ENCODE assay signal across 8 cellular contexts in the genomic region with DNA sequence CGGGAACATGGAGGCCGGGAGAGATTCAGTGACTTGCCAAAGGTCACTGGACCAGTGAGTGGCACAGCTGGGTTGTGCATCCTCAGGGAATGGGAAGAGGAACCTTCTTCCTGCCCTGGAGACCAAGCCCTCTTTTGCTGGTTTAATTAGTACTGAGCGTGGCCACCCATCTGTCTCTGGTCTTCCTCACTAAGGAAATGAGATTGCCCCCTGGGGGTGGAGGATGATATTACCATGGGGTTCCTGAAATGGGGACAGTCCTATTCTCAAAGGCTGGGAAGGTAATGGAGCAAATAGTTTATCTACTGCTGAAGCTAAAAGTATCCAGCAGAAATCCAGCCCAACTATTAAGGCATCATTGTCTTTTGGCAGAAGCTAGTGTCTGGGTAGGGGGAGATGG.
A peak's percentile ranks its signal among the peaks of the same experiment; 100 is the strongest.
DNase-seq lines count a peak whose midpoint lies in the region; ATAC-seq and TF ChIP-seq lines count a peak whose summit lies in the region.

No MANE protein-coding gene starts in this region.

- no peak overlapping the region for H3K27ac Mint-ChIP-seq in activated naive CD4-positive, alpha-beta T cell treated with anti-CD3 and anti-CD28 coated beads, Interleukin-2, amount 10 ng/mL, durations not matched to agents 7 days and 5 days

- no peak overlapping the region for H3K4me3 ChIP-seq in AG10803 (ENCODE audit: low read length)

- in situ Hi-C loops in SK-MEL-5 (cut with HindIII; ENCODE audit: low pct_unique_long_range_greater_than_20kb, low sequenced_read_pairs): no loop called here

- H3K36me3 Mint-ChIP-seq in activated naive CD4-positive, alpha-beta T cell treated with anti-CD3 and anti-CD28 coated beads, Interleukin-2, amount 10 ng/mL, durations not matched to agents 7 days and 5 days: no peaks in the 10 kb centered on the region

- peak; percentile 68 for ATAC-seq in GM19351 (IDR thresholded peaks at IDR 0.05; ENCODE audit: unreplicated experiment)
- no peak for ATAC-seq in HG03280 (IDR thresholded peaks at IDR 0.05; ENCODE audit: unreplicated experiment)
- ATAC-seq in HG03378 (IDR thresholded peaks at IDR 0.05; ENCODE audit: unreplicated experiment): no peak
- ATAC-seq in GM21528 (IDR thresholded peaks at IDR 0.05; ENCODE audit: low FRiP score, unreplicated experiment): no peak

- H3K27me3 Mint-ChIP-seq in activated naive CD4-positive, alpha-beta T cell treated with anti-CD3 and anti-CD28 coated beads, Interleukin-2, amount 10 ng/mL, durations not matched to agents 7 days and 5 days: no peaks in the 10 kb centered on the region

- no peak overlapping the region for H3K4me3 Mint-ChIP-seq in activated naive CD4-positive, alpha-beta T cell treated with anti-CD3 and anti-CD28 coated beads, Interleukin-2, amount 10 ng/mL, durations not matched to agents 7 days and 5 days

- CTCF ChIA-PET in activated naive CD4-positive, alpha-beta T cell treated with anti-CD3 and anti-CD28 coated beads, Interleukin-2, amount 10 ng/mL, durations not matched to agents 7 days and 5 days (lab: Charles Lee): interaction anchor here (1.1 kb wide), 1 partner anchor 72 kb away, joined by 3 read pairs; no protein-coding TSS in a partner anchor

- H3K4me1 Mint-ChIP-seq in activated naive CD4-positive, alpha-beta T cell treated with anti-CD3 and anti-CD28 coated beads, Interleukin-2, amount 10 ng/mL, durations not matched to agents 7 days and 5 days: no peaks in the 10 kb centered on the region

- H3K9me3 Mint-ChIP-seq in activated naive CD4-positive, alpha-beta T cell treated with anti-CD3 and anti-CD28 coated beads, Interleukin-2, amount 10 ng/mL, durations not matched to agents 7 days and 5 days: peaks cover 11% of the 10 kb centered on the region

- TF ChIP-seq CTCF in AG10803 (conservative IDR thresholded peaks at IDR 0.05; ENCODE audit: low read length): peak; percentile 27

- DNase-seq in AG10803 (ENCODE audit: low read depth): no peak
- DNase-seq in SK-MEL-5 (ENCODE audit: low read depth, low spot score): peak; percentile 62
- DNase-seq in islet precursor cell: peak; percentile 65
- no peak for DNase-seq in activated naive CD4-positive, alpha-beta T cell treated with anti-CD3 and anti-CD28 coated beads, Interleukin-2, amount 10 ng/mL, durations not matched to agents 7 days and 5 days

Comparison
In these comparisons a context has a peak if more than half of its experiments do, and no peak if none do; other contexts are left out.
1. DNase-seq: peak in SK-MEL-5 (single experiment) and islet precursor cell (single experiment); none in AG10803 (single experiment) and activated naive CD4-positive, alpha-beta T cell treated with anti-CD3 and anti-CD28 coated beads, Interleukin-2, amount 10 ng/mL, durations not matched to agents 7 days and 5 days (single experiment).